8 cellular contexts compared by ENCODE assay signal in the genomic region with DNA sequence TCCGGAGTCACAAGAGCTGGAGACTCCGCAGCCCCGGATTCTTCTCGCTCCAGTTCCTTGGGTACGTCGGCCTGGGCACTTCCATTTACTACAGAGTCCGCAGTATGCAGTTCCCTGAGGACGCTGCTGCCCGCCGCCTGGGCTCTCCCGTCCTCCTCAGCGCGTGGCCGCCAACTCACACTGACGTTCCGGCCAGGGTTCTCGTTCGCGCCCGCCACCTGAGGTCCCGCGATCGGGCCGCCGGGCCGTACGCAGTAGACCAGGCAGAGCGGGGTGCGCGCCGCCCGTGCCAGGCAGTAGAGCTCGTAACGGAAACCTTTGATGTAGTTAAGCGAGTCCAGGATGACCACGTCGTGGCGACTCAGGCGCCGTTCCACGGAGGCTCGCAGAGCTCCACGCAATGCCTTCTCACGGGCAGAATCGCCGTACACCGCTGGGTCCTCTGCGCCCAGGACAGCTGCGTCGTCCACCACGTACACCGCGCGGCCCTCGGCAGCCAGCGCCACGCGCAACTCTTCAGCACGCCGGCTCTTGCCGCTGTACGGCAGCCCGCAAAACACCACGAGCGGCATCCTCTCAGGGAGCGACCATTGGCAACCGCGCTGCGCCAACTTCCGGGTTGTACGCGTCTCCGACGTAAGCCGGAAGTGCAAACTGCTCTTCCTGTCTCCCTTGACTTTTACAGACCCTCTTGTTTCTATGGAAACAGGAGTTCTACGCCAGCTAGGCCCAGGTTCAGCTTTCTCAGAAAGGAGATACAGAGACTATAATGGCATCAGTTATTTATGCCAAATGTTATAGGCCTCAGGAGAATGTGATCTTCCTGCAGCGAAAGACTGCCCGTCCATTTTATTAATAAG. TPM values are rescaled to one million over a fixed set of nuclear protein-coding genes. Genes with fewer than 3 reads are reported as not detected.
DNase-seq lines count a peak whose midpoint lies in the region; ATAC-seq and TF ChIP-seq lines count a peak whose summit lies in the region.

A gene with protein sequence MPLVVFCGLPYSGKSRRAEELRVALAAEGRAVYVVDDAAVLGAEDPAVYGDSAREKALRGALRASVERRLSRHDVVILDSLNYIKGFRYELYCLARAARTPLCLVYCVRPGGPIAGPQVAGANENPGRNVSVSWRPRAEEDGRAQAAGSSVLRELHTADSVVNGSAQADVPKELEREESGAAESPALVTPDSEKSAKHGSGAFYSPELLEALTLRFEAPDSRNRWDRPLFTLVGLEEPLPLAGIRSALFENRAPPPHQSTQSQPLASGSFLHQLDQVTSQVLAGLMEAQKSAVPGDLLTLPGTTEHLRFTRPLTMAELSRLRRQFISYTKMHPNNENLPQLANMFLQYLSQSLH (minus strand): TSS at position 621 of the 860 bp plus-strand sequence. CDS start 49 bp downstream, at position 572.

- peak within 1 kb of the TSS; percentile 75 to 85 for H3K27ac ChIP-seq in testis

- no peaks in the 10 kb centered on the region for H3K9me3 ChIP-seq in testis

- H3K4me3 Mint-ChIP-seq in activated naive CD4-positive, alpha-beta T cell treated with anti-CD3 and anti-CD28 coated beads, Interleukin-2, amount 50 U/mL, for 24 hours: peak within 1 kb of the TSS; percentile 95

- peaks cover 16% of the 10 kb centered on the region for H3K36me3 Mint-ChIP-seq in activated naive CD4-positive, alpha-beta T cell treated with anti-CD3 and anti-CD28 coated beads, Interleukin-2, amount 50 U/mL, for 24 hours

- H3K4me1 ChIP-seq in testis: peaks cover 19% of the 10 kb centered on the region

- H3K27me3 Mint-ChIP-seq in activated naive CD4-positive, alpha-beta T cell treated with anti-CD3 and anti-CD28 coated beads, Interleukin-2, amount 50 U/mL, for 24 hours: no peaks in the 10 kb centered on the region

- DNase-seq in NCI-H1092 (lab: John Stamatoyannopoulos, UW) (peak; percentile 82), glomerular endothelial cell (ENCODE audit: extremely low read depth, low read depth, low spot score) (peak; percentile 77), omental fat pad (ENCODE audit: low spot score) (peak; percentile 57), testis (peak; percentile 93)

- H3K27me3 ChIP-seq in testis: no peaks in the 10 kb centered on the region

- peak within 1 kb of the TSS; percentile 88 for H3K27ac Mint-ChIP-seq in activated naive CD4-positive, alpha-beta T cell treated with anti-CD3 and anti-CD28 coated beads, Interleukin-2, amount 50 U/mL, for 24 hours

- peak within 1 kb of the TSS; percentile 87 for H3K4me3 ChIP-seq in GM08714 (ENCODE audit: low read length)
- peak within 1 kb of the TSS; percentile 89 to 91 for H3K4me3 ChIP-seq in testis

- intact Hi-C loops in testis (cut with DNase I; ENCODE audit: low total_unique reads): no loop called here

- TF ChIP-seq POLR2A in testis (IDR thresholded peaks at IDR 0.05): no peak

- whole genome bisulfite sequencing in testis, 2 donors: 2 to 25% methylated on average over 3 to 69 of the region's 78 CpGs

- no peaks in the 10 kb centered on the region for H3K36me3 ChIP-seq in testis (ENCODE audit: low read depth, missing control alignments)

- peak; percentile 88 for ATAC-seq in HG02610 (IDR thresholded peaks at IDR 0.05; ENCODE audit: unreplicated experiment)
- ATAC-seq in SK-N-SH treated with all-trans-retinoic acid at 6 μM for 48 hours: peak; percentile 93
- ATAC-seq in omental fat pad (ENCODE audit: low FRiP score): peak; percentile 77

- TF ChIP-seq CTCF in omental fat pad (IDR thresholded peaks at IDR 0.05) (no peak), testis (IDR thresholded peaks at IDR 0.05) (no peak)

- peaks cover 38% of the 10 kb centered on the region for H3K4me1 Mint-ChIP-seq in activated naive CD4-positive, alpha-beta T cell treated with anti-CD3 and anti-CD28 coated beads, Interleukin-2, amount 50 U/mL, for 24 hours

- no peaks in the 10 kb centered on the region for H3K9me3 Mint-ChIP-seq in activated naive CD4-positive, alpha-beta T cell treated with anti-CD3 and anti-CD28 coated beads, Interleukin-2, amount 50 U/mL, for 24 hours

TF ChIP-seq in SK-N-SH treated with all-trans-retinoic acid at 6 μM for 48 hours, 23 proteins besides CTCF, POLR2A, EP300 and RAD21:
- TF ChIP-seq TSHZ2 (CRISPR knock-in tag; IDR thresholded peaks at IDR 0.05) (peak; percentile 39; the same call in 1 of the 2 replicates), GLIS3 (CRISPR knock-in tag; IDR thresholded peaks at IDR 0.05) (0 out of 2 replicates have a peak, but pooled peaks have one; percentile 29), ARNTL (CRISPR knock-in tag; IDR thresholded peaks at IDR 0.05; ENCODE audit: borderline replicate concordance, low read depth) (no peak), ZNF70 (CRISPR knock-in tag; IDR thresholded peaks at IDR 0.05) (no peak)
TF ChIP-seq in SK-N-SH treated with all-trans-retinoic acid at 6 μM for 48 hours: peak in this region for 2.

RNA-seq across cellular contexts. Expression of the gene that starts here (rescaled TPM):
- total RNA-seq in glomerular endothelial cell (10.6 and 11.3 TPM in 2 replicates), omental fat pad (10 to 100 TPM in 2 of 4 donors, 1 to 10 TPM in 2; 7.6 to 23.4 (median 10.2) TPM), testis (10 to 100 TPM; 15.2 to 15.7 TPM)
- 10.6 TPM for polyA plus RNA-seq in testis (ENCODE audit: insufficient read depth, low read depth, low replicate concordance)

Comparison
In these comparisons a context has a peak if more than half of its experiments do, and no peak if none do; other contexts are left out.
1. Peak in every context shown above with its lines: DNase-seq, ATAC-seq, H3K4me3 ChIP-seq and H3K27ac ChIP-seq.